ENCODE assay signal across 9 cellular contexts in genomic region chr2:238139141-238139840, GRCh38. TPM values are rescaled to one million over a fixed set of nuclear protein-coding genes. Genes with fewer than 3 reads are reported as not detected.
A peak's percentile ranks its signal among the peaks of the same experiment; 100 is the strongest.
DNase-seq lines count a peak whose midpoint lies in the region; ATAC-seq and TF ChIP-seq lines count a peak whose summit lies in the region.
"Had no signal": no experiment of that assay in that cellular context is flagged by ENCODE, and none has a peak within 500 bp of the region (broad histone marks: within the 10 kb centered on the region; RNA-seq: fewer than 3 reads in every experiment).

No MANE protein-coding gene starts in this region.

- H3K4me3 Mint-ChIP-seq in activated naive CD4-positive, alpha-beta T cell treated with anti-CD3 and anti-CD28 coated beads for 36 hours = no peak overlapping the region
- H3K4me3 Mint-ChIP-seq in type B pancreatic cell = no peak overlapping the region
- H3K4me3 Mint-ChIP-seq: dendritic cell treated with granulocyte-macrophage colony-stimulating factor and Interleukin-4, amounts not matched to agents 40 ng/mL and 50 ng/mL, for 4 days had no signal

- peaks cover 6% of the 10 kb centered on the region for H3K4me1 Mint-ChIP-seq in activated naive CD4-positive, alpha-beta T cell treated with anti-CD3 and anti-CD28 coated beads for 36 hours (ENCODE audit: low read depth)
- H3K4me1 Mint-ChIP-seq in type B pancreatic cell (ENCODE audit: unreplicated experiment) = peaks cover 6% of the 10 kb centered on the region

- no peaks in the 10 kb centered on the region for H3K36me3 Mint-ChIP-seq in activated naive CD4-positive, alpha-beta T cell treated with anti-CD3 and anti-CD28 coated beads for 36 hours (ENCODE audit: low read depth)
- no peaks in the 10 kb centered on the region for H3K36me3 Mint-ChIP-seq in type B pancreatic cell

- no peaks in the 10 kb centered on the region for H3K27me3 Mint-ChIP-seq in activated naive CD4-positive, alpha-beta T cell treated with anti-CD3 and anti-CD28 coated beads for 36 hours (ENCODE audit: low read depth)
- H3K27me3 Mint-ChIP-seq in type B pancreatic cell = no peaks in the 10 kb centered on the region

- no peak for ATAC-seq in HG02970 (IDR thresholded peaks at IDR 0.05; ENCODE audit: low FRiP score, unreplicated experiment)

- TF ChIP-seq CTCF in type B pancreatic cell (conservative IDR thresholded peaks at IDR 0.05) = peak; percentile 77

- DNase-seq in activated effector memory CD4-positive, alpha-beta T cell treated with anti-CD3 and anti-CD28 coated beads, Interleukin-2, amount 50 U/mL, for 16 hours = peak; percentile 72
- DNase-seq in activated effector memory CD4-positive, alpha-beta T cell treated with Interleukin-2 at 50 U/mL for 16 hours = no peak
- peak; percentile 22 for DNase-seq in activated naive CD4-positive, alpha-beta T cell treated with anti-CD3 and anti-CD28 coated beads for 36 hours
- DNase-seq in left kidney (ENCODE audit: low read depth, low spot score) (peak; percentile 65), type B pancreatic cell (ENCODE audit: extremely low spot score, unreplicated experiment) (no peak), cortex of kidney (lab: John Stamatoyannopoulos, UW) (no peak), NK-92 (lab: John Stamatoyannopoulos, UW; ENCODE audit: unreplicated experiment) (no peak)

- intact Hi-C loops in activated naive CD4-positive, alpha-beta T cell treated with anti-CD3 and anti-CD28 coated beads for 36 hours (cut with micrococcal nuclease) = loop anchor here (1.0 kb wide), 1 partner anchor 171 kb away; no protein-coding TSS in a partner anchor

- CTCF ChIA-PET in activated naive CD4-positive, alpha-beta T cell treated with anti-CD3 and anti-CD28 coated beads for 36 hours (lab: Charles Lee) = interaction anchor here (0.6 to 1.6 kb wide), 10 partner anchors 10 to 414 kb away, joined by 3 to 7 read pairs (median 4); no protein-coding TSS in a partner anchor

- H3K27ac Mint-ChIP-seq in activated naive CD4-positive, alpha-beta T cell treated with anti-CD3 and anti-CD28 coated beads for 36 hours = no peak overlapping the region
- no peak overlapping the region for H3K27ac Mint-ChIP-seq in type B pancreatic cell
- H3K27ac Mint-ChIP-seq: dendritic cell treated with granulocyte-macrophage colony-stimulating factor and Interleukin-4, amounts not matched to agents 40 ng/mL and 50 ng/mL, for 4 days had no signal

- H3K9me3 Mint-ChIP-seq in activated naive CD4-positive, alpha-beta T cell treated with anti-CD3 and anti-CD28 coated beads for 36 hours = no peaks in the 10 kb centered on the region
- H3K9me3 Mint-ChIP-seq in type B pancreatic cell = no peaks in the 10 kb centered on the region
- H3K9me3 Mint-ChIP-seq: dendritic cell treated with granulocyte-macrophage colony-stimulating factor and Interleukin-4, amounts not matched to agents 40 ng/mL and 50 ng/mL, for 4 days had no signal

RNA-seq across cellular contexts. Expression of gene KLHL30, which starts 0.8 kb away (rescaled TPM):
- not detected for total RNA-seq in activated naive CD4-positive, alpha-beta T cell treated with anti-CD3 and anti-CD28 coated beads for 36 hours
- 0.07 TPM in 1 of 2 replicates, not detected in the other for total RNA-seq in type B pancreatic cell (ENCODE audit: low replicate concordance)

RNA-seq across cellular contexts. Expression of gene ERFE, which starts 19.5 kb away (rescaled TPM):
- under 1 TPM in 1 of 2 experiments, not detected in 1; 0.40 TPM for total RNA-seq in activated naive CD4-positive, alpha-beta T cell treated with anti-CD3 and anti-CD28 coated beads for 36 hours
- 0.29 and 3.8 TPM in 2 replicates for total RNA-seq in type B pancreatic cell (ENCODE audit: low replicate concordance)

RNA-seq across cellular contexts. Expression of gene ESPNL, which starts 39.2 kb away (rescaled TPM):
- under 1 TPM; 0.05 to 0.15 TPM for total RNA-seq in activated naive CD4-positive, alpha-beta T cell treated with anti-CD3 and anti-CD28 coated beads for 36 hours
- total RNA-seq in type B pancreatic cell (ENCODE audit: low replicate concordance) = 0.12 and 0.24 TPM in 2 replicates

Comparison
In these comparisons a context has a peak if more than half of its experiments do, and no peak if none do; other contexts are left out.
1. DNase-seq: peak in activated effector memory CD4-positive, alpha-beta T cell treated with anti-CD3 and anti-CD28 coated beads, Interleukin-2, amount 50 U/mL, for 16 hours (single experiment), activated naive CD4-positive, alpha-beta T cell treated with anti-CD3 and anti-CD28 coated beads for 36 hours (single experiment) and left kidney (single experiment); none in activated effector memory CD4-positive, alpha-beta T cell treated with Interleukin-2 at 50 U/mL for 16 hours (single experiment), type B pancreatic cell (single experiment), cortex of kidney (single experiment) and NK-92 (single experiment).